Comparison of ENCODE assay signal across 30 cellular contexts in genomic region chr5:111028865-111029264, GRCh38. TPM values are rescaled to one million over a fixed set of nuclear protein-coding genes. Genes with fewer than 3 reads are reported as not detected.
"Had no signal": no experiment of that assay in that cellular context is flagged by ENCODE, and none has a peak within 500 bp of the region (broad histone marks: within the 10 kb centered on the region; RNA-seq: fewer than 3 reads in every experiment).

No MANE protein-coding gene starts in this region.

- H3K4me1 ChIP-seq: parathyroid adenoma, psoas muscle, right lobe of liver, sigmoid colon, suprapubic skin, testis, tibial artery, transverse colon, upper lobe of right lung, uterus had no signal

- H3K27me3 ChIP-seq: neutrophil, ovary, right lobe of liver, sigmoid colon, suprapubic skin, testis, tibial artery, transverse colon, upper lobe of right lung, uterus had no signal

- H3K36me3 ChIP-seq: neutrophil, ovary, right lobe of liver, sigmoid colon, suprapubic skin, tibial artery, transverse colon, upper lobe of right lung, uterus had no signal

- DNase-seq: naive thymus-derived CD8-positive, alpha-beta T cell; nephron progenitor cell; nucleus accumbens; ovary; posterior cingulate gyrus; psoas muscle; right cardiac atrium; right lobe of liver; sigmoid colon; small intestine; stimulated activated CD4-positive, alpha-beta T cell treated with anti-CD3 and anti-CD28 coated beads, Interleukin-1b, Interleukin-23, amount 100 ng/mL, for 48 hours; stimulated activated CD4-positive, alpha-beta T cell treated with anti-CD3 and anti-CD28 coated beads, Interleukin-4, amount 100 ng/mL, for 1 hour; stimulated activated CD4-positive, alpha-beta T cell treated with anti-CD3 and anti-CD28 coated beads, Interleukin-4, amount 100 ng/mL, for 4 hours; stimulated activated CD8-positive, alpha-beta memory T cell treated with anti-CD3 and anti-CD28 coated beads, Interleukin-4, amount 100 ng/mL, for 48 hours; stimulated activated naive CD4-positive, alpha-beta T cell; stimulated activated naive CD8-positive, alpha-beta T cell treated with anti-CD3 and anti-CD28 coated beads, Interleukin-15, amount 100 ng/mL, for 72 hours; stimulated activated naive CD8-positive, alpha-beta T cell treated with anti-CD3 and anti-CD28 coated beads, Interleukin-15, Interleukin-2, amounts not matched to agents 100 U/mL and 50 U/mL, for 24 hours; substantia nigra; testis; tibial artery; transverse colon; upper lobe of right lung; uterus had no signal

- H3K4me3 ChIP-seq: ovary, psoas muscle, right lobe of liver, sigmoid colon, suprapubic skin, testis, tibial artery, transverse colon, upper lobe of right lung, uterus had no signal

- H3K9me3 ChIP-seq: neutrophil, ovary, psoas muscle, right lobe of liver, sigmoid colon, suprapubic skin, testis, tibial artery, transverse colon, upper lobe of right lung, uterus had no signal

- H3K27ac ChIP-seq: neutrophil, ovary, parathyroid adenoma, psoas muscle, right lobe of liver, sigmoid colon, suprapubic skin, testis, tibial artery, transverse colon, upper lobe of right lung, uterus had no signal

- H3K9ac ChIP-seq: parathyroid adenoma had no signal

- H3K79me2 ChIP-seq: parathyroid adenoma had no signal

- FAIRE-seq: small intestine had no signal

- H2AFZ ChIP-seq: parathyroid adenoma had no signal

- ATAC-seq: naive thymus-derived CD8-positive, alpha-beta T cell; natural killer cell treated with Interleukin-12 subunit alpha and Interleukin-12 subunit beta and Interleukin-15 and Interleukin-18, amount 100 ng/mL, for 72 hours; psoas muscle; right cardiac atrium; stimulated activated memory B cell treated with anti-CD40 and anti-IgM and Interleukin-4, amounts not matched to agents 10 μg/mL and 1 μg/mL and 100 μg/mL, for 72 hours; stimulated activated naive CD8-positive, alpha-beta T cell treated with anti-CD3 and anti-CD28 coated beads, Interleukin-15, amount 100 ng/mL, for 72 hours; stimulated activated naive CD8-positive, alpha-beta T cell treated with anti-CD3 and anti-CD28 coated beads, Interleukin-15, Interleukin-2, amounts not matched to agents 100 U/mL and 50 U/mL, for 24 hours; upper lobe of right lung had no signal

RNA-seq across cellular contexts. Expression of gene TSLP, which starts 42.6 kb away (rescaled TPM):
- total RNA-seq: natural killer cell treated with Interleukin-12 subunit alpha and Interleukin-12 subunit beta and Interleukin-15 and Interleukin-18, amount 100 ng/mL, for 72 hours; neural crest cell; progenitor cell of endocrine pancreas had no signal
